Comparison of ENCODE assay signal across 1 cellular context in genomic region chr2:65407240-65407639, GRCh38.
TF ChIP-seq lines count a peak whose summit lies in the region.

No MANE protein-coding gene starts in this region.

TF ChIP-seq in H1, 55 proteins besides CTCF, POLR2A, EP300 and RAD21:
- TF ChIP-seq USF2 (IDR thresholded peaks at IDR 0.05; ENCODE audit: low read length) (no peak), TEAD4 (IDR thresholded peaks at IDR 0.05; ENCODE audit: low read depth, low read length) (no peak), POLR2AphosphoS5 (IDR thresholded peaks at IDR 0.05; ENCODE audit: low read depth, low read length) (no peak), GTF2F1 (IDR thresholded peaks at IDR 0.05; ENCODE audit: borderline replicate concordance, low read depth, low read length) (no peak), RXRA (IDR thresholded peaks at IDR 0.05; ENCODE audit: insufficient read depth, low read depth, low read length) (no peak), ZNF274 (IDR thresholded peaks at IDR 0.05; ENCODE audit: borderline replicate concordance, extremely low read depth, low read length) (no peak), PHF8 (conservative IDR thresholded peaks at IDR 0.05; ENCODE audit: low read depth, low read length) (no peak), JUN (IDR thresholded peaks at IDR 0.05; ENCODE audit: low read depth, low read length) (no peak), FOSL1 (IDR thresholded peaks at IDR 0.05; ENCODE audit: insufficient read depth, low read depth, low read length) (no peak), JUND (IDR thresholded peaks at IDR 0.05; ENCODE audit: low read length) (no peak), RBBP5 (IDR thresholded peaks at IDR 0.05; ENCODE audit: borderline replicate concordance, low read depth, low read length) (no peak), TAF1 (IDR thresholded peaks at IDR 0.05; ENCODE audit: low read depth, low read length) (no peak)
